ENCODE assay signal across 1 cellular context in the genomic region with DNA sequence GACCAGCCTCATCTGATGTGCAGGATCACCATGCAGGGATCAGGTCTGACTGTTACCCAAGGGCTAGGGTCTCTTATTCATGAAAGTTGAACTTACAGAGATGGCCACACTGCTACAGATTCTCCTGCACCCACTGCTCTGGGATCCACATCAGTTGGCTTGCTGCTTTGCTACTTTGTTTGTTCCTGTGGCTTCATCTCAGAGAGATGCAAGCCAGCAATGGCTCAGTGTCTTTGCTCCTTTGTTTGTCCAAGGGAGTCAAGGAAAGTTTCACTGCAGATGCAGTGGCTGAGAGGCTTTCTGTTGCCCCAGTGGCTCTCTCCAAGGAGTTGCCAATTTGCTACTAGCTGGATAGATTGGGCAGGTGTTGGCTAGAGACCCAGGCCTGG.
TF ChIP-seq lines count a peak whose summit lies in the region.

No MANE protein-coding gene starts in this region.

TF ChIP-seq in H1, 55 proteins besides CTCF, POLR2A, EP300 and RAD21:
- TF ChIP-seq SIRT6 (IDR thresholded peaks at IDR 0.05; ENCODE audit: low read length) (no peak), SIX5 (IDR thresholded peaks at IDR 0.05; ENCODE audit: low read depth, low read length) (no peak), SAP30 (IDR thresholded peaks at IDR 0.05; ENCODE audit: insufficient read depth, insufficient replicate concordance, low read length) (no peak), SIN3A (conservative IDR thresholded peaks at IDR 0.05 in 1 of 2, IDR thresholded peaks at IDR 0.05 in 1 of 2; ENCODE audit: low read depth in 1 of 2, low read length in 2 of 2) (no peak), TCF12 (IDR thresholded peaks at IDR 0.05; ENCODE audit: low read depth, low read length) (no peak), TAF1 (IDR thresholded peaks at IDR 0.05; ENCODE audit: low read depth, low read length) (no peak), GTF2F1 (IDR thresholded peaks at IDR 0.05; ENCODE audit: borderline replicate concordance, low read depth, low read length) (no peak), HDAC2 (IDR thresholded peaks at IDR 0.05; ENCODE audit: borderline replicate concordance in 1 of 2, low read depth in 2 of 2, low read length in 2 of 2) (no peak), BRCA1 (IDR thresholded peaks at IDR 0.05; ENCODE audit: low read depth, low read length) (no peak), JUN (IDR thresholded peaks at IDR 0.05; ENCODE audit: low read depth, low read length) (no peak), SUZ12 (IDR thresholded peaks at IDR 0.05; ENCODE audit: low read length) (no peak), EGR1 (IDR thresholded peaks at IDR 0.05; ENCODE audit: borderline replicate concordance, low read depth, low read length) (no peak), E2F6 (IDR thresholded peaks at IDR 0.05) (no peak), CHD2 (IDR thresholded peaks at IDR 0.05; ENCODE audit: low read length) (no peak), FOSL1 (IDR thresholded peaks at IDR 0.05; ENCODE audit: insufficient read depth, low read depth, low read length) (no peak)
